ENCODE assay signal across 1 cellular context in the genomic region with DNA sequence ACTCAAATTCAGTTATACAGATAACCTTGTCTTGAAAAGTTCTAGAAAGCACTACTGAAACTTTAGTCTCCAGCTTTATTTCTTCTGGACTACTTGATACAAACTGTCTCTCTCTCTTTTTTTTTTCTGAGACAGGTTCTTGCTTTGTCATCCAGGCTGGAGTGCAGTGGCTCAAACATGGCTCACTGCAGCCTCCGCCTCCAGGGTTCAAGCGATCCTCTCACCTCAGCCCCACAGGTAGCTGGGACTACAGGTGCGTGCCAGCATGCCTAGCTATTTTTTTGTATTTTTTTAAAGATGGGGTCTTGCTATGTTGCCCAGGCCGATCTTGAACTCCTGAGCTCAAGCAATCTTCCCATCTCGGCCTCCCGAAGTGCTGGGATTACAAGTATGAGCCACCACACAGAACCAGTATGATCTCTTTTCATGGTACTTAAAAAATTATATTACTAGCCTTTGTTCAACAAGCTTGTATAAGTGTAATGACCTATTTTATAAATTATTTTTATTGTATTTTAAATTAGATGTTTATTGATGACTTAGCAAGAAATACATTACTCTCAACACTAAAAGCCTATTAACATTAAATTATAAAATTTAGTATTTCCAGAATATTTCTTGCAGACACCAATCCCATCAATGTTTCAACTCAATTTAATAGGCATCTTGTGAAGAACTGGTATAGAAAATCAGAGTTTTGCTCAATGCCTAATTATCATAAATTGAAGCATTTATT.
TF ChIP-seq lines count a peak whose summit lies in the region.

No MANE protein-coding gene starts in this region.

TF ChIP-seq in K562, 482 proteins besides CTCF, POLR2A, EP300 and RAD21 (continued from another document and continues in another):
- TF ChIP-seq ARID3A (IDR thresholded peaks at IDR 0.05; ENCODE audit: borderline replicate concordance, low read depth, low read length) (no peak), SRSF3 (IDR thresholded peaks at IDR 0.05; ENCODE audit: insufficient read depth, low read length) (no peak), SRSF7 (optimal IDR thresholded peaks at IDR 0.05; ENCODE audit: low read depth, low read length) (no peak), ATF1 (CRISPR knock-in tag; IDR thresholded peaks at IDR 0.05) (no peak), ATF1 (tag; IDR thresholded peaks at IDR 0.05) (no peak), BCOR (IDR thresholded peaks at IDR 0.05) (0 out of 2 replicates have a peak, but pooled peaks have one; percentile 37), ZNF224 (CRISPR knock-in tag; IDR thresholded peaks at IDR 0.05) (no peak), PHB (CRISPR knock-in tag; IDR thresholded peaks at IDR 0.05) (no peak), C11orf30 (IDR thresholded peaks at IDR 0.05; ENCODE audit: low read depth) (peak; percentile 84), MECOM (CRISPR knock-in tag; IDR thresholded peaks at IDR 0.05) (no peak), SMARCA5 (IDR thresholded peaks at IDR 0.05) (no peak), ZNF263 (CRISPR knock-in tag; IDR thresholded peaks at IDR 0.05; ENCODE audit: borderline replicate concordance) (no peak), ETS2 (tag; IDR thresholded peaks at IDR 0.05; ENCODE audit: borderline replicate concordance, poor library complexity, severe bottlenecking) (no peak), PCBP2 (IDR thresholded peaks at IDR 0.05; ENCODE audit: low read depth, low read length, poor library complexity, severe bottlenecking) (no peak), MAFF (IDR thresholded peaks at IDR 0.05; ENCODE audit: low read length) (peak; percentile 64), MGA (IDR thresholded peaks at IDR 0.05) (no peak), ZNF324 (CRISPR knock-in tag; IDR thresholded peaks at IDR 0.05) (no peak), BRD4 (IDR thresholded peaks at IDR 0.05) (no peak), AFF1 (IDR thresholded peaks at IDR 0.05; ENCODE audit: low read depth in 1 of 2, partially characterized antibody in 2 of 2) (peak in 1 of 2 experiments; percentile 41), ZNF175 (CRISPR knock-in tag; IDR thresholded peaks at IDR 0.05; ENCODE audit: low read depth) (no peak), CHD4 (IDR thresholded peaks at IDR 0.05; ENCODE audit: insufficient read depth, insufficient replicate concordance, low read depth, low read length, poor library complexity, severe bottlenecking) (no peak), ZNF146 (CRISPR knock-in tag; IDR thresholded peaks at IDR 0.05; ENCODE audit: unreplicated experiment) (no peak), ZBTB1 (CRISPR knock-in tag; IDR thresholded peaks at IDR 0.05; ENCODE audit: borderline replicate concordance, low read depth) (no peak), E2F4 (CRISPR knock-in tag; IDR thresholded peaks at IDR 0.05; ENCODE audit: low read depth) (no peak), STAG1 (CRISPR knock-in tag; IDR thresholded peaks at IDR 0.05; ENCODE audit: borderline replicate concordance) (no peak), PHB2 (IDR thresholded peaks at IDR 0.05; ENCODE audit: low read depth) (no peak), HDGF (IDR thresholded peaks at IDR 0.05) (no peak), ZNF316 (IDR thresholded peaks at IDR 0.05) (peak; percentile 93), ARNT (IDR thresholded peaks at IDR 0.05) (peak in 1 of 2 experiments; percentile 17; a peak in 1 of 4 replicates), PCBP1 (IDR thresholded peaks at IDR 0.05; ENCODE audit: low read depth, low read length, poor library complexity, severe bottlenecking) (no peak), ZNF174 (CRISPR knock-in tag; IDR thresholded peaks at IDR 0.05) (no peak)
